In the genomic region with DNA sequence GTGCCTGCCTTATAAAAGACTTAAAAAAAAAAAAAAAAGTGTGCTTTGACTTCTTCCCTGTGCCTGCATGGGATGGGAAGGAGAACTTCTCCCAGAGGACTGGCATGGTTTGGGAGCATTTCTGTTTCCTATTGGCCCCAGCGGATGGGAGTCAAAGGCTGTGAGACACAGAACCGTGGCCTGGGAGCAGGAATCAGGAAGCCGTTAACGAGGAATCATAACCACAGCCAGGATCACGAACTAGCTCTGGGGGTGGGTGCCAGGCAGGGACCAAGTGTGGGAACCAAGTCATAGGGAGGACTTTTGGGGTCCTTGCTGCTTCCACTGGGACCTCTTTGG, we compare ENCODE assay signal across 10 cellular contexts. TPM values are rescaled to one million over a fixed set of nuclear protein-coding genes. Genes with fewer than 3 reads are reported as not detected.
DNase-seq lines count a peak whose midpoint lies in the region; ATAC-seq, FAIRE-seq and TF ChIP-seq lines count a peak whose summit lies in the region.
"Had no signal": no experiment of that assay in that cellular context is flagged by ENCODE, and none has a peak within 500 bp of the region (broad histone marks: within the 10 kb centered on the region; RNA-seq: fewer than 3 reads in every experiment).

No MANE protein-coding gene starts in this region.

- H3K27me3 Mint-ChIP-seq in astrocyte (ENCODE audit: low read depth, unreplicated experiment): peaks cover 5% of the 10 kb centered on the region

- H3K36me3 ChIP-seq in H7 (replicated peaks; ENCODE audit: control insufficient read depth, insufficient read depth, low read length) (no peaks in the 10 kb centered on the region), astrocyte (ENCODE audit: insufficient read depth, low read length) (no peaks in the 10 kb centered on the region), iPS-15b (ENCODE audit: control insufficient read depth, insufficient read depth, low read length) (no peaks in the 10 kb centered on the region)

- H3K27ac ChIP-seq in astrocyte (ENCODE audit: low read depth, low read length) (peak overlapping the region; percentile 72), skin epidermis (peak overlapping the region in 20 of 21 experiments; percentile 68 to 93 (median 86))

- H3K4me1 Mint-ChIP-seq in astrocyte (ENCODE audit: low read depth, unreplicated experiment): peaks cover 21% of the 10 kb centered on the region

- H3K4me1 ChIP-seq in astrocyte (ENCODE audit: insufficient read depth, low read length) (peaks cover 36% of the 10 kb centered on the region), iPS-15b (ENCODE audit: control insufficient read depth, insufficient read depth, low read length) (peaks cover 22% of the 10 kb centered on the region)

- DNase-seq in H7 (no peak), astrocyte (ENCODE audit: low read depth) (no peak), NCI-H82 treated with DMSO at 0.1 percent for 48 hours (lab: John Stamatoyannopoulos, UW; ENCODE audit: unreplicated experiment) (no peak), activated T-cell treated with anti-CD3 and anti-CD28 coated beads for 4 hours (no peak)
- DNase-seq in activated naive CD4-positive, alpha-beta T cell treated with anti-CD3 and anti-CD28 coated beads, Interleukin-2, amount 50 U/mL, for 16 hours: no peak
- DNase-seq: SIG-M5 had no signal

- peaks cover 2% of the 10 kb centered on the region for H3K9me3 Mint-ChIP-seq in astrocyte (ENCODE audit: unreplicated experiment)

- H3K27me3 ChIP-seq in H7 (ENCODE audit: control insufficient read depth, insufficient read depth, low read length) (no peaks in the 10 kb centered on the region), astrocyte (ENCODE audit: insufficient read depth, low read length) (no peaks in the 10 kb centered on the region), iPS-15b (ENCODE audit: control insufficient read depth, insufficient read depth, low read length) (no peaks in the 10 kb centered on the region)

- peak overlapping the region; percentile 77 for H3K4me3 Mint-ChIP-seq in astrocyte (ENCODE audit: unreplicated experiment)

- no peaks in the 10 kb centered on the region for H3K79me2 ChIP-seq in astrocyte (ENCODE audit: insufficient read depth, low read length)

- no peaks in the 10 kb centered on the region for H3K36me3 Mint-ChIP-seq in astrocyte (ENCODE audit: low read depth, unreplicated experiment)

- H3K27ac Mint-ChIP-seq in astrocyte (ENCODE audit: unreplicated experiment): peak overlapping the region; percentile 75

- H3K9ac ChIP-seq in astrocyte (ENCODE audit: low read length): peak overlapping the region; percentile 78
- H3K9ac ChIP-seq in iPS-15b (ENCODE audit: low read depth, low read length): peak overlapping the region; percentile 70

- no peak for FAIRE-seq in astrocyte (lab: Jason Lieb, UNC)

- peak overlapping the region; percentile 83 for H2AFZ ChIP-seq in astrocyte (ENCODE audit: low read depth, low read length)

- H4K20me1 ChIP-seq in astrocyte (ENCODE audit: insufficient read depth, low read length): no peaks in the 10 kb centered on the region

- ATAC-seq in HG03280 (IDR thresholded peaks at IDR 0.05; ENCODE audit: unreplicated experiment): no peak

- no peak for TF ChIP-seq CTCF in astrocyte (IDR thresholded peaks at IDR 0.05; ENCODE audit: insufficient read depth, low read depth, low read length)

- H3K4me3 ChIP-seq in H7 (ENCODE audit: insufficient read depth, low read depth, low read length): peak overlapping the region; percentile 56
- H3K4me3 ChIP-seq in astrocyte (ENCODE audit: insufficient read depth, low read depth, low read length): peak overlapping the region; percentile 53
- H3K4me3 ChIP-seq in iPS-15b (ENCODE audit: low read depth, low read length): peak overlapping the region; percentile 61
- peak overlapping the region; percentile 20 to 39 (median 24) for H3K4me3 ChIP-seq in skin epidermis

- H3K4me2 ChIP-seq in astrocyte (ENCODE audit: low read length): peak overlapping the region; percentile 87

- H3K9me3 ChIP-seq in astrocyte (ENCODE audit: insufficient read depth, low read depth, low read length) (no peaks in the 10 kb centered on the region), iPS-15b (ENCODE audit: control insufficient read depth, insufficient read depth, low read length) (no peaks in the 10 kb centered on the region)

RNA-seq across cellular contexts. Expression of a gene that starts 0.5 kb away (rescaled TPM):
- 4.9 and 5.4 TPM in 2 replicates for total RNA-seq in H7 (2014; rRNA removed; shearing (Covaris generic))
- 6.0 and 8.4 TPM in 2 replicates for total RNA-seq in astrocyte

RNA-seq across cellular contexts. Expression of a gene that starts 24.8 kb away (rescaled TPM):
- total RNA-seq in H7 (2014; rRNA removed; shearing (Covaris generic)): 0.21 TPM in 1 of 2 replicates, not detected in the other
- 0.07 TPM in 1 of 2 replicates, not detected in the other for total RNA-seq in astrocyte
- total RNA-seq: mesenteric fat pad had no signal

RNA-seq across cellular contexts. Expression of a gene that starts 37.8 kb away (rescaled TPM):
- 0.21 and 0.41 TPM in 2 replicates for total RNA-seq in H7 (2014; rRNA removed; shearing (Covaris generic))
- total RNA-seq in astrocyte: 1.3 and 1.6 TPM in 2 replicates

RNA-seq across cellular contexts. Expression of a gene that starts 56.5 kb away (rescaled TPM):
- total RNA-seq in H7 (2014; rRNA removed; shearing (Covaris generic)): 9.4 and 9.6 TPM in 2 replicates
- total RNA-seq in astrocyte: 0.61 and 0.65 TPM in 2 replicates
